In genomic region chr22:41544671-41545476, GRCh38 we compare ENCODE assay signal across 1 cellular context.
A peak's percentile ranks its signal among the peaks of the same experiment; 100 is the strongest.
TF ChIP-seq lines count a peak whose summit lies in the region.

No MANE protein-coding gene starts in this region.

TF ChIP-seq in HepG2, 621 proteins besides CTCF, POLR2A, EP300 and RAD21 (continues in another document):
- TF ChIP-seq HMGXB3 (CRISPR knock-in tag; IDR thresholded peaks at IDR 0.05; ENCODE audit: borderline replicate concordance) (no peak), ZFX (CRISPR knock-in tag; IDR thresholded peaks at IDR 0.05; ENCODE audit: low read depth) (no peak), NCOR1 (IDR thresholded peaks at IDR 0.05; ENCODE audit: borderline replicate concordance, low read length) (0 out of 2 replicates have a peak, but pooled peaks have one; percentile 41), ZNF710 (CRISPR knock-in tag; IDR thresholded peaks at IDR 0.05; ENCODE audit: borderline replicate concordance) (no peak), CREB1 (IDR thresholded peaks at IDR 0.05) (no peak), CREB1 (CRISPR knock-in tag; IDR thresholded peaks at IDR 0.05) (0 out of 2 replicates have a peak, but pooled peaks have one; percentile 12), MEIS1 (CRISPR knock-in tag; IDR thresholded peaks at IDR 0.05; ENCODE audit: borderline replicate concordance) (no peak), ZGPAT (CRISPR knock-in tag; IDR thresholded peaks at IDR 0.05) (no peak; the same call in 1 of the 2 replicates), ZNF44 (CRISPR knock-in tag; IDR thresholded peaks at IDR 0.05) (no peak), RXRA (CRISPR knock-in tag; IDR thresholded peaks at IDR 0.05) (no peak), HNRNPLL (IDR thresholded peaks at IDR 0.05; ENCODE audit: low read depth, low read length, poor library complexity, severe bottlenecking) (no peak), FOSL1 (CRISPR knock-in tag; IDR thresholded peaks at IDR 0.05; ENCODE audit: borderline replicate concordance) (no peak), ZNF562 (CRISPR knock-in tag; IDR thresholded peaks at IDR 0.05; ENCODE audit: borderline replicate concordance) (no peak), HES4 (CRISPR knock-in tag; IDR thresholded peaks at IDR 0.05; ENCODE audit: borderline replicate concordance) (no peak), ZNF512 (CRISPR knock-in tag; IDR thresholded peaks at IDR 0.05) (peak; percentile 86; the same call in 1 of the 2 replicates), MLX (CRISPR knock-in tag; IDR thresholded peaks at IDR 0.05) (no peak), ELF4 (CRISPR knock-in tag; IDR thresholded peaks at IDR 0.05; ENCODE audit: borderline replicate concordance) (no peak), ZBTB26 (CRISPR knock-in tag; IDR thresholded peaks at IDR 0.05; ENCODE audit: borderline replicate concordance) (no peak), ATF3 (CRISPR knock-in tag; IDR thresholded peaks at IDR 0.05) (no peak), TEAD3 (CRISPR knock-in tag; optimal IDR thresholded peaks at IDR 0.05; ENCODE audit: borderline replicate concordance) (peak; percentile 56), BRD4 (CRISPR knock-in tag; IDR thresholded peaks at IDR 0.05) (no peak), WIZ (CRISPR knock-in tag; IDR thresholded peaks at IDR 0.05) (no peak), KLF13 (CRISPR knock-in tag; IDR thresholded peaks at IDR 0.05) (no peak), ZNF75D (CRISPR knock-in tag; IDR thresholded peaks at IDR 0.05; ENCODE audit: borderline replicate concordance) (no peak), ZBTB49 (CRISPR knock-in tag; IDR thresholded peaks at IDR 0.05; ENCODE audit: borderline replicate concordance) (no peak), MXD1 (CRISPR knock-in tag; IDR thresholded peaks at IDR 0.05) (no peak), CREM (IDR thresholded peaks at IDR 0.05) (0 out of 2 replicates have a peak, but pooled peaks have one; percentile 28), CREM (CRISPR knock-in tag; IDR thresholded peaks at IDR 0.05) (no peak), KLF9 (CRISPR knock-in tag; IDR thresholded peaks at IDR 0.05; ENCODE audit: low read depth) (0 out of 2 replicates have a peak, but pooled peaks have one; percentile 9), RARA (CRISPR knock-in tag; IDR thresholded peaks at IDR 0.05) (0 out of 2 replicates have a peak, but pooled peaks have one; percentile 1), EED (CRISPR knock-in tag; IDR thresholded peaks at IDR 0.05) (no peak), RARG (CRISPR knock-in tag; IDR thresholded peaks at IDR 0.05; ENCODE audit: low read depth) (no peak), RFX3 (CRISPR knock-in tag; IDR thresholded peaks at IDR 0.05) (peak; percentile 88), ZNF496 (CRISPR knock-in tag; IDR thresholded peaks at IDR 0.05; ENCODE audit: insufficient replicate concordance) (no peak), IKZF5 (CRISPR knock-in tag; IDR thresholded peaks at IDR 0.05) (no peak), PAXIP1 (CRISPR knock-in tag; conservative IDR thresholded peaks at IDR 0.05) (0 out of 2 replicates have a peak, but pooled peaks have one; percentile 8), NFATC3 (CRISPR knock-in tag; IDR thresholded peaks at IDR 0.05) (no peak), KLF12 (CRISPR knock-in tag; IDR thresholded peaks at IDR 0.05; ENCODE audit: borderline replicate concordance) (no peak; the same call in 1 of the 2 replicates), MTA1 (CRISPR knock-in tag; IDR thresholded peaks at IDR 0.05; ENCODE audit: borderline replicate concordance) (no peak), ATAD3A (CRISPR knock-in tag; IDR thresholded peaks at IDR 0.05) (no peak), LBX2 (CRISPR knock-in tag; IDR thresholded peaks at IDR 0.05; ENCODE audit: borderline replicate concordance) (no peak), HNF4A (CRISPR knock-in tag; IDR thresholded peaks at IDR 0.05) (no peak)
